In the genomic region with DNA sequence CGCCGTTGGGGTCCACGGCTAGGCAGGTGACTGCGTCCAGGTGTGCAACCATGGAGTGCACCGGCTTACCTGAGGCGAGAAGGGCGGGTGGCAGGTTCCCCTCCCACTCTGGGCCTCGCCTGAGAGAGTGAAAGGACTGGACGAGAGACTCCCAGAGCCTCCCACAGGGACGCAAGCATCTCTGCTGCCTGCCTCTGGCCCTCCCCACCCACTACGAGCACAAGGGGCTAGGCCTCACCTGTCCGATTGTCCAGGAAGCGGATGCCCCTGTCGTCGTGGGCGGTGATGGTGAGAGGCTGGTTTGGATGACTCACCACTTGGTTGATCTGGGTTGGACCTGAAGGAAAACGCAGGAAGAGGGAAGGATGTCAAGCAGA, we compare ENCODE assay signal across 2 cellular contexts.
TF ChIP-seq lines count a peak whose summit lies in the region.

No MANE protein-coding gene starts in this region.

TF ChIP-seq in IMR-90, 13 proteins besides CTCF, POLR2A, EP300 and RAD21:
- TF ChIP-seq CEBPB (IDR thresholded peaks at IDR 0.05; ENCODE audit: low read depth, low read length) (no peak), MAFK (IDR thresholded peaks at IDR 0.05; ENCODE audit: low read depth, low read length) (no peak)
- TF ChIP-seq, protein P1, sequence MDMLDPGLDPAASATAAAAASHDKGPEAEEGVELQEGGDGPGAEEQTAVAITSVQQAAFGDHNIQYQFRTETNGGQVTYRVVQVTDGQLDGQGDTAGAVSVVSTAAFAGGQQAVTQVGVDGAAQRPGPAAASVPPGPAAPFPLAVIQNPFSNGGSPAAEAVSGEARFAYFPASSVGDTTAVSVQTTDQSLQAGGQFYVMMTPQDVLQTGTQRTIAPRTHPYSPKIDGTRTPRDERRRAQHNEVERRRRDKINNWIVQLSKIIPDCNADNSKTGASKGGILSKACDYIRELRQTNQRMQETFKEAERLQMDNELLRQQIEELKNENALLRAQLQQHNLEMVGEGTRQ (IDR thresholded peaks at IDR 0.05; ENCODE audit: low read depth, low read length): no peak
TF ChIP-seq in IMR-90: peak in this region for 0.

TF ChIP-seq in GM12878, 131 proteins besides CTCF, POLR2A, EP300 and RAD21:
- TF ChIP-seq ZNF217 (IDR thresholded peaks at IDR 0.05) (no peak), SUZ12 (IDR thresholded peaks at IDR 0.05; ENCODE audit: unreplicated experiment) (no peak), POLR2AphosphoS5 (IDR thresholded peaks at IDR 0.05; ENCODE audit: low read length) (no peak), EZH2 (IDR thresholded peaks at IDR 0.05; ENCODE audit: borderline replicate concordance, control insufficient read depth, low read depth, low read length) (no peak), IRF4 (IDR thresholded peaks at IDR 0.05; ENCODE audit: low read depth, low read length) (no peak), STAT1 (conservative IDR thresholded peaks at IDR 0.05) (no peak), NFIC (IDR thresholded peaks at IDR 0.05; ENCODE audit: low read depth, low read length) (no peak), BMI1 (IDR thresholded peaks at IDR 0.05; ENCODE audit: borderline replicate concordance) (no peak), BCL11A (IDR thresholded peaks at IDR 0.05; ENCODE audit: low read depth, low read length) (no peak), MYB (IDR thresholded peaks at IDR 0.05; ENCODE audit: borderline replicate concordance, low read depth, low read length) (no peak), ZZZ3 (IDR thresholded peaks at IDR 0.05; ENCODE audit: control insufficient read depth, insufficient read length, low read depth) (no peak), ZNF274 (IDR thresholded peaks at IDR 0.05; ENCODE audit: insufficient read depth, insufficient read length) (no peak), RBBP5 (conservative IDR thresholded peaks at IDR 0.05) (no peak)
- TF ChIP-seq, protein P2, sequence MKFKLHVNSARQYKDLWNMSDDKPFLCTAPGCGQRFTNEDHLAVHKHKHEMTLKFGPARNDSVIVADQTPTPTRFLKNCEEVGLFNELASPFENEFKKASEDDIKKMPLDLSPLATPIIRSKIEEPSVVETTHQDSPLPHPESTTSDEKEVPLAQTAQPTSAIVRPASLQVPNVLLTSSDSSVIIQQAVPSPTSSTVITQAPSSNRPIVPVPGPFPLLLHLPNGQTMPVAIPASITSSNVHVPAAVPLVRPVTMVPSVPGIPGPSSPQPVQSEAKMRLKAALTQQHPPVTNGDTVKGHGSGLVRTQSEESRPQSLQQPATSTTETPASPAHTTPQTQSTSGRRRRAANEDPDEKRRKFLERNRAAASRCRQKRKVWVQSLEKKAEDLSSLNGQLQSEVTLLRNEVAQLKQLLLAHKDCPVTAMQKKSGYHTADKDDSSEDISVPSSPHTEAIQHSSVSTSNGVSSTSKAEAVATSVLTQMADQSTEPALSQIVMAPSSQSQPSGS (IDR thresholded peaks at IDR 0.05; ENCODE audit: low read length): no peak
- TF ChIP-seq, protein P3, sequence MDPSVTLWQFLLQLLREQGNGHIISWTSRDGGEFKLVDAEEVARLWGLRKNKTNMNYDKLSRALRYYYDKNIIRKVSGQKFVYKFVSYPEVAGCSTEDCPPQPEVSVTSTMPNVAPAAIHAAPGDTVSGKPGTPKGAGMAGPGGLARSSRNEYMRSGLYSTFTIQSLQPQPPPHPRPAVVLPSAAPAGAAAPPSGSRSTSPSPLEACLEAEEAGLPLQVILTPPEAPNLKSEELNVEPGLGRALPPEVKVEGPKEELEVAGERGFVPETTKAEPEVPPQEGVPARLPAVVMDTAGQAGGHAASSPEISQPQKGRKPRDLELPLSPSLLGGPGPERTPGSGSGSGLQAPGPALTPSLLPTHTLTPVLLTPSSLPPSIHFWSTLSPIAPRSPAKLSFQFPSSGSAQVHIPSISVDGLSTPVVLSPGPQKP (IDR thresholded peaks at IDR 0.05; ENCODE audit: low read depth, low read length): no peak
- TF ChIP-seq, protein P4, sequence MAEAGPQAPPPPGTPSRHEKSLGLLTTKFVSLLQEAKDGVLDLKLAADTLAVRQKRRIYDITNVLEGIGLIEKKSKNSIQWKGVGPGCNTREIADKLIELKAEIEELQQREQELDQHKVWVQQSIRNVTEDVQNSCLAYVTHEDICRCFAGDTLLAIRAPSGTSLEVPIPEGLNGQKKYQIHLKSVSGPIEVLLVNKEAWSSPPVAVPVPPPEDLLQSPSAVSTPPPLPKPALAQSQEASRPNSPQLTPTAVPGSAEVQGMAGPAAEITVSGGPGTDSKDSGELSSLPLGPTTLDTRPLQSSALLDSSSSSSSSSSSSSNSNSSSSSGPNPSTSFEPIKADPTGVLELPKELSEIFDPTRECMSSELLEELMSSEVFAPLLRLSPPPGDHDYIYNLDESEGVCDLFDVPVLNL (IDR thresholded peaks at IDR 0.05; ENCODE audit: low read depth, low read length): no peak
